8 cellular contexts compared by ENCODE assay signal in genomic region chr1:153352523-153352922, GRCh38. TPM values are rescaled to one million over a fixed set of nuclear protein-coding genes. Genes with fewer than 3 reads are reported as not detected.
DNase-seq lines count a peak whose midpoint lies in the region; ATAC-seq and FAIRE-seq lines count a peak whose summit lies in the region.

No MANE protein-coding gene starts in this region.

- ATAC-seq in GM21528 (IDR thresholded peaks at IDR 0.05; ENCODE audit: low FRiP score, unreplicated experiment): no peak

- peak; percentile 83 for DNase-seq in DMS153 treated with DMSO at 0.1 percent for 48 hours (lab: John Stamatoyannopoulos, UW; ENCODE audit: unreplicated experiment)
- DNase-seq in HUDEP-2 (lab: John Stamatoyannopoulos, UW; ENCODE audit: unreplicated experiment in 76 of 76): peak in 55 of 76 experiments; percentile 5 to 70 (median 36)
- peak; percentile 52 for DNase-seq in NOMO-1 treated with dmso at 0.1 percent for 144 hours (lab: John Stamatoyannopoulos, UW; ENCODE audit: unreplicated experiment)
- peak in 2 of 3 experiments; percentile 17 to 32 for DNase-seq in activated CD8-positive, alpha-beta memory T cell treated with anti-CD3 and anti-CD28 coated beads for 48 hours (ENCODE audit: low read depth in 2 of 3, low spot score in 2 of 3)
- peak; percentile 63 for DNase-seq in mucosa of gallbladder (ENCODE audit: low spot score)
- DNase-seq in stimulated activated CD8-positive, alpha-beta memory T cell treated with anti-CD3 and anti-CD28 coated beads, Interleukin-7, amount 100 ng/mL, for 24 hours (ENCODE audit: low read depth): peak; percentile 32

- FAIRE-seq in endometrium (lab: Jason Lieb, UNC): peak; percentile 64

RNA-seq across cellular contexts. Expression of gene PGLYRP4, which starts 3.9 kb away (rescaled TPM):
- not detected for total RNA-seq in mucosa of gallbladder

RNA-seq across cellular contexts. Expression of gene S100A9, which starts 5.1 kb away (rescaled TPM):
- 19.1 TPM for total RNA-seq in mucosa of gallbladder

RNA-seq across cellular contexts. Expression of gene S100A12, which starts 22.9 kb away (rescaled TPM):
- 0.75 TPM for total RNA-seq in mucosa of gallbladder

RNA-seq across cellular contexts. Expression of gene S100A8, which starts 38.4 kb away (rescaled TPM):
- 7.0 TPM for total RNA-seq in mucosa of gallbladder

RNA-seq across cellular contexts. Expression of gene PGLYRP3, which starts 39.8 kb away (rescaled TPM):
- not detected for total RNA-seq in mucosa of gallbladder

Comparison
In these comparisons a context has a peak if more than half of its experiments do, and no peak if none do; other contexts are left out.
1. DNase-seq: peak in every context shown above with its lines; median percentile 83 in DMS153 treated with DMSO at 0.1 percent for 48 hours; 63 in mucosa of gallbladder; 52 in NOMO-1 treated with dmso at 0.1 percent for 144 hours; 36 in HUDEP-2; 32 in stimulated activated CD8-positive, alpha-beta memory T cell treated with anti-CD3 and anti-CD28 coated beads, Interleukin-7, amount 100 ng/mL, for 24 hours; 24 in activated CD8-positive, alpha-beta memory T cell treated with anti-CD3 and anti-CD28 coated beads for 48 hours.